ENCODE assay signal across 1 cellular context in the genomic region with DNA sequence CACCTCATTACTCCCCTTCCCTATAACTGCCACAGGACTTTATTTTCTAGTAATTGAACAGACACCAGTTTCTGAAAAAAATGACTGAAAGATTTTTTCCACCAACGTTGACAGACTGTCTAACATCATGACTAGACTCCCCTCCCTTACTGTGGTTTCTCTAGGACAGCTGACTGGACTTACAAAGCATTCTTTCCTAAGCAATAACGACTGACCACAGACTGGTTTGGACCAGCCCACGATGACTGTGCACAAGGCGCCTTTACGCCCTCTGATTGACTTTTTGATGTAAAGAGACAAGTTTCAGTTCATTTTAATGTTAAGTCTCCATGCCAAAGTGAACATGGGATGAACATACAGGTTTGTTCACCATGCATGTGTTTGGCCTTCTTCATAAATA.
TF ChIP-seq lines count a peak whose summit lies in the region.

No MANE protein-coding gene starts in this region.

TF ChIP-seq in GM23338, 12 proteins besides CTCF, POLR2A, EP300 and RAD21:
- TF ChIP-seq, protein P1, sequence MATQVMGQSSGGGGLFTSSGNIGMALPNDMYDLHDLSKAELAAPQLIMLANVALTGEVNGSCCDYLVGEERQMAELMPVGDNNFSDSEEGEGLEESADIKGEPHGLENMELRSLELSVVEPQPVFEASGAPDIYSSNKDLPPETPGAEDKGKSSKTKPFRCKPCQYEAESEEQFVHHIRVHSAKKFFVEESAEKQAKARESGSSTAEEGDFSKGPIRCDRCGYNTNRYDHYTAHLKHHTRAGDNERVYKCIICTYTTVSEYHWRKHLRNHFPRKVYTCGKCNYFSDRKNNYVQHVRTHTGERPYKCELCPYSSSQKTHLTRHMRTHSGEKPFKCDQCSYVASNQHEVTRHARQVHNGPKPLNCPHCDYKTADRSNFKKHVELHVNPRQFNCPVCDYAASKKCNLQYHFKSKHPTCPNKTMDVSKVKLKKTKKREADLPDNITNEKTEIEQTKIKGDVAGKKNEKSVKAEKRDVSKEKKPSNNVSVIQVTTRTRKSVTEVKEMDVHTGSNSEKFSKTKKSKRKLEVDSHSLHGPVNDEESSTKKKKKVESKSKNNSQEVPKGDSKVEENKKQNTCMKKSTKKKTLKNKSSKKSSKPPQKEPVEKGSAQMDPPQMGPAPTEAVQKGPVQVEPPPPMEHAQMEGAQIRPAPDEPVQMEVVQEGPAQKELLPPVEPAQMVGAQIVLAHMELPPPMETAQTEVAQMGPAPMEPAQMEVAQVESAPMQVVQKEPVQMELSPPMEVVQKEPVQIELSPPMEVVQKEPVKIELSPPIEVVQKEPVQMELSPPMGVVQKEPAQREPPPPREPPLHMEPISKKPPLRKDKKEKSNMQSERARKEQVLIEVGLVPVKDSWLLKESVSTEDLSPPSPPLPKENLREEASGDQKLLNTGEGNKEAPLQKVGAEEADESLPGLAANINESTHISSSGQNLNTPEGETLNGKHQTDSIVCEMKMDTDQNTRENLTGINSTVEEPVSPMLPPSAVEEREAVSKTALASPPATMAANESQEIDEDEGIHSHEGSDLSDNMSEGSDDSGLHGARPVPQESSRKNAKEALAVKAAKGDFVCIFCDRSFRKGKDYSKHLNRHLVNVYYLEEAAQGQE (IDR thresholded peaks at IDR 0.05; ENCODE audit: unreplicated experiment), result no peak
- no peak for TF ChIP-seq EZH2phosphoT487 (IDR thresholded peaks at IDR 0.05; ENCODE audit: unreplicated experiment)
- TF ChIP-seq, protein P2, sequence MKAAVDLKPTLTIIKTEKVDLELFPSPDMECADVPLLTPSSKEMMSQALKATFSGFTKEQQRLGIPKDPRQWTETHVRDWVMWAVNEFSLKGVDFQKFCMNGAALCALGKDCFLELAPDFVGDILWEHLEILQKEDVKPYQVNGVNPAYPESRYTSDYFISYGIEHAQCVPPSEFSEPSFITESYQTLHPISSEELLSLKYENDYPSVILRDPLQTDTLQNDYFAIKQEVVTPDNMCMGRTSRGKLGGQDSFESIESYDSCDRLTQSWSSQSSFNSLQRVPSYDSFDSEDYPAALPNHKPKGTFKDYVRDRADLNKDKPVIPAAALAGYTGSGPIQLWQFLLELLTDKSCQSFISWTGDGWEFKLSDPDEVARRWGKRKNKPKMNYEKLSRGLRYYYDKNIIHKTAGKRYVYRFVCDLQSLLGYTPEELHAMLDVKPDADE (IDR thresholded peaks at IDR 0.05), result no peak
- no peak for TF ChIP-seq CREB1 (CRISPR knock-in tag; IDR thresholded peaks at IDR 0.05; ENCODE audit: low read depth)
- TF ChIP-seq, protein P3, sequence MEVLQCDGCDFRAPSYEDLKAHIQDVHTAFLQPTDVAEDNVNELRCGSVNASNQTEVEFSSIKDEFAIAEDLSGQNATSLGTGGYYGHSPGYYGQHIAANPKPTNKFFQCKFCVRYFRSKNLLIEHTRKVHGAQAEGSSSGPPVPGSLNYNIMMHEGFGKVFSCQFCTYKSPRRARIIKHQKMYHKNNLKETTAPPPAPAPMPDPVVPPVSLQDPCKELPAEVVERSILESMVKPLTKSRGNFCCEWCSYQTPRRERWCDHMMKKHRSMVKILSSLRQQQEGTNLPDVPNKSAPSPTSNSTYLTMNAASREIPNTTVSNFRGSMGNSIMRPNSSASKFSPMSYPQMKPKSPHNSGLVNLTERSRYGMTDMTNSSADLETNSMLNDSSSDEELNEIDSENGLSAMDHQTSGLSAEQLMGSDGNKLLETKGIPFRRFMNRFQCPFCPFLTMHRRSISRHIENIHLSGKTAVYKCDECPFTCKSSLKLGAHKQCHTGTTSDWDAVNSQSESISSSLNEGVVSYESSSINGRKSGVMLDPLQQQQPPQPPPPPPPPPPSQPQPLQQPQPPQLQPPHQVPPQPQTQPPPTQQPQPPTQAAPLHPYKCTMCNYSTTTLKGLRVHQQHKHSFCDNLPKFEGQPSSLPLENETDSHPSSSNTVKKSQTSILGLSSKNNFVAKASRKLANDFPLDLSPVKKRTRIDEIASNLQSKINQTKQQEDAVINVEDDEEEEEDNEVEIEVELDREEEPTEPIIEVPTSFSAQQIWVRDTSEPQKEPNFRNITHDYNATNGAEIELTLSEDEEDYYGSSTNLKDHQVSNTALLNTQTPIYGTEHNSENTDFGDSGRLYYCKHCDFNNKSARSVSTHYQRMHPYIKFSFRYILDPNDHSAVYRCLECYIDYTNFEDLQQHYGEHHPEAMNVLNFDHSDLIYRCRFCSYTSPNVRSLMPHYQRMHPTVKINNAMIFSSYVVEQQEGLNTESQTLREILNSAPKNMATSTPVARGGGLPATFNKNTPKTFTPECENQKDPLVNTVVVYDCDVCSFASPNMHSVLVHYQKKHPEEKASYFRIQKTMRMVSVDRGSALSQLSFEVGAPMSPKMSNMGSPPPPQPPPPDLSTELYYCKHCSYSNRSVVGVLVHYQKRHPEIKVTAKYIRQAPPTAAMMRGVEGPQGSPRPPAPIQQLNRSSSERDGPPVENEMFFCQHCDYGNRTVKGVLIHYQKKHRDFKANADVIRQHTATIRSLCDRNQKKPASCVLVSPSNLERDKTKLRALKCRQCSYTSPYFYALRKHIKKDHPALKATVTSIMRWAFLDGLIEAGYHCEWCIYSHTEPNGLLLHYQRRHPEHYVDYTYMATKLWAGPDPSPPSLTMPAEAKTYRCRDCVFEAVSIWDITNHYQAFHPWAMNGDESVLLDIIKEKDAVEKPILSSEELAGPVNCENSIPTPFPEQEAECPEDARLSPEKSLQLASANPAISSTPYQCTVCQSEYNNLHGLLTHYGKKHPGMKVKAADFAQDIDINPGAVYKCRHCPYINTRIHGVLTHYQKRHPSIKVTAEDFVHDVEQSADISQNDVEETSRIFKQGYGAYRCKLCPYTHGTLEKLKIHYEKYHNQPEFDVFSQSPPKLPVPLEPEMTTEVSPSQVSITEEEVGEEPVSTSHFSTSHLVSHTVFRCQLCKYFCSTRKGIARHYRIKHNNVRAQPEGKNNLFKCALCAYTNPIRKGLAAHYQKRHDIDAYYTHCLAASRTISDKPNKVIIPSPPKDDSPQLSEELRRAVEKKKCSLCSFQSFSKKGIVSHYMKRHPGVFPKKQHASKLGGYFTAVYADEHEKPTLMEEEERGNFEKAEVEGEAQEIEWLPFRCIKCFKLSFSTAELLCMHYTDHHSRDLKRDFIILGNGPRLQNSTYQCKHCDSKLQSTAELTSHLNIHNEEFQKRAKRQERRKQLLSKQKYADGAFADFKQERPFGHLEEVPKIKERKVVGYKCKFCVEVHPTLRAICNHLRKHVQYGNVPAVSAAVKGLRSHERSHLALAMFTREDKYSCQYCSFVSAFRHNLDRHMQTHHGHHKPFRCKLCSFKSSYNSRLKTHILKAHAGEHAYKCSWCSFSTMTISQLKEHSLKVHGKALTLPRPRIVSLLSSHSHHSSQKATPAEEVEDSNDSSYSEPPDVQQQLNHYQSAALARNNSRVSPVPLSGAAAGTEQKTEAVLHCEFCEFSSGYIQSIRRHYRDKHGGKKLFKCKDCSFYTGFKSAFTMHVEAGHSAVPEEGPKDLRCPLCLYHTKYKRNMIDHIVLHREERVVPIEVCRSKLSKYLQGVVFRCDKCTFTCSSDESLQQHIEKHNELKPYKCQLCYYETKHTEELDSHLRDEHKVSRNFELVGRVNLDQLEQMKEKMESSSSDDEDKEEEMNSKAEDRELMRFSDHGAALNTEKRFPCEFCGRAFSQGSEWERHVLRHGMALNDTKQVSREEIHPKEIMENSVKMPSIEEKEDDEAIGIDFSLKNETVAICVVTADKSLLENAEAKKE (CRISPR knock-in tag; IDR thresholded peaks at IDR 0.05), result no peak
